In the genomic region with DNA sequence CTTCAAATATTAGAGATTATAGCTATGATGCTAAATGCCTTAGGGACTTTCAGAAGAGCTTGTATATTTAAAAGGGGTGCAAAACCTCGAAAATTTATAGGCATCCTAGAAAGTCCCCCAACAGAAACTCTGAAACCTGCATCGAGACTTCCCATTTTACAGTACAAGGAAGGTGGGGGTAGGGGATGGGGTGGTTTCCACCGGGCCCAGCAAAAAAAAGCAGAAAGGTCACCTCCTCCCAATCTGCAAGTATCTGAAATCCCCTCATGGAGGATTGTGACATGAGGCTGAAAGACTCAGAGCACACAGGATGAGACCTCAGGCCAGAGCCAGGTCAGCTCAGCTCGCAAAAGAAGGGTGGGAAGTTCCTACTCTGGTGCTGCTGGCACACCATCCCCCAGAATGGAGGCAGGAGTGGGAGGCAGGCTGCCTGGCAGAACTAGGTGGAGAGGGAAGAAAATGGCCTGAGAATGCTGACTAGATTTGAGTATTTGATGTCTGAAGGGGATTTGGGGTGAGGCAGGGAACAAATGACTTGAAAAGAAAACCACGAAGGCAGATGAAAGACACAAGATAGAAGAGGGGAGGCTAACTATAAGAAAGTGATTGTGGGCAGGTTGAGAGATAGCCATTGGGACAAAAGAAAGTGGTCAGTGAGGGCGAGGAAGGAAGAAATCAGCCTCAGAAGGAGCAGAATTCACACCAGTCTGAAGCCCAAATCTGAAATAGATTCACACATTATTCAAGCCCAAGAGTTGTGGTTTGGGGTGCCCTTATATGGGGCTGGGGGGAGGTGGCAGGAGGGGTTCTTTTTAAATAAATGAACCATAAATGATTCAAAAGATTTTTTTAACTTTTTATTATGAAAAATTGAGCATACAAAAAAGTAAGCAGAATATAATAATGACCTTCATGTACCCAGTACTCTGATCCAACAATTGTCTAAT, we compare ENCODE assay signal across 9 cellular contexts. TPM values are rescaled to one million over a fixed set of nuclear protein-coding genes. Genes with fewer than 3 reads are reported as not detected.
DNase-seq lines count a peak whose midpoint lies in the region; ATAC-seq, FAIRE-seq and TF ChIP-seq lines count a peak whose summit lies in the region.
"Had no signal": no experiment of that assay in that cellular context is flagged by ENCODE, and none has a peak within 500 bp of the region (broad histone marks: within the 10 kb centered on the region; RNA-seq: fewer than 3 reads in every experiment).

No MANE protein-coding gene starts in this region.

- H3K27ac Mint-ChIP-seq in CD4-positive, alpha-beta T cell = no peak overlapping the region

- in situ Hi-C loops in GM12878 (cut with MboI) = no loop called here

- no peaks in the 10 kb centered on the region for H3K27me3 ChIP-seq in CD4-positive, alpha-beta T cell (ENCODE audit: control insufficient read depth, insufficient read depth, low read length)
- no peaks in the 10 kb centered on the region for H3K27me3 ChIP-seq in GM12878 (replicated peaks in 1 of 2; ENCODE audit: control insufficient read depth in 2 of 2, insufficient read depth in 2 of 2, low read length in 1 of 2)

- peak overlapping the region; percentile 35; the same call in 1 of the 2 replicates for H3K4me3 ChIP-seq in GM12878

- ATAC-seq in CD4-positive, alpha-beta T cell (ENCODE audit: poor library complexity) = peak; percentile 8
- ATAC-seq in GM19395 (IDR thresholded peaks at IDR 0.05; ENCODE audit: unreplicated experiment) = peak; percentile 40
- ATAC-seq in HG03196 (IDR thresholded peaks at IDR 0.05; ENCODE audit: unreplicated experiment) = peak; percentile 39
- peak; percentile 75 for ATAC-seq in GM12878
- no peak for ATAC-seq in HG03521 (IDR thresholded peaks at IDR 0.05; ENCODE audit: unreplicated experiment)
- no peak for ATAC-seq in SK-N-SH treated with all-trans-retinoic acid at 6 μM for 48 hours

- peaks cover 23% of the 10 kb centered on the region for H3K4me1 ChIP-seq in GM12878 (ENCODE audit: control insufficient read depth, insufficient read depth, low read length)

- H3K4me2 ChIP-seq in GM12878 (ENCODE audit: control insufficient read depth, insufficient read depth) = peak overlapping the region; percentile 98

- intact Hi-C loops in CD4-positive, alpha-beta T cell (cut with DNase I, micrococcal nuclease) = loop anchor here in 1 of 2 experiments (1.0 to 2.0 kb wide), 2 partner anchors 23 to 110 kb away; a partner anchor contains a TSS
- intact Hi-C loops in GM12878 (cut with micrococcal nuclease; ENCODE audit: unreplicated experiment) = loop anchor here (1.0 to 5.0 kb wide), 4 partner anchors 23 to 217 kb away; a partner anchor contains a TSS

- peak in 1 of 10 experiments; percentile 1 for DNase-seq in CD4-positive, alpha-beta T cell
- DNase-seq in GM12878 (ENCODE audit: low read depth, low spot score) = peak; percentile 75
- no peak for DNase-seq in SK-N-DZ (ENCODE audit: low spot score)
- DNase-seq in NCI-H510A treated with DMSO at 0.1 percent for 48 hours (lab: John Stamatoyannopoulos, UW) = no peak

- POLR2A ChIA-PET in CD4-positive, alpha-beta T cell (lab: Charles Lee) = interaction anchor here (1.4 to 2.3 kb wide), 3 partner anchors 18 to 27 kb away, joined by 4 to 29 read pairs (median 6); a partner anchor contains a TSS
- POLR2A ChIA-PET in GM12878 (lab: Charles Lee) = interaction anchor here (0.6 to 2.3 kb wide), 10 partner anchors 11 to 134 kb away, joined by 3 to 36 read pairs (median 6); a partner anchor contains a TSS

- no peak for FAIRE-seq in GM12878 (lab: Jason Lieb, UNC)

- SMC1A ChIA-PET in GM12878 (lab: Charles Lee; ENCODE audit: uncharacterized antibody, unreplicated experiment) = interaction anchor here (0.6 to 13.9 kb wide), 22 partner anchors 8 to 514 kb away, joined by 3 to 128 read pairs (median 6); a partner anchor contains a TSS

- peak overlapping the region; percentile 91 for H2AFZ ChIP-seq in GM12878 (ENCODE audit: control insufficient read depth, low read depth, low read length)

- WGBS in GM12878 (ENCODE audit: insufficient coverage, insufficient replicate concordance, low lambda C conversion rate, missing lambda C conversion rate) = 1% methylated on average over 6 of the region's 6 CpGs

- H3K27me3 Mint-ChIP-seq in CD4-positive, alpha-beta T cell = no peaks in the 10 kb centered on the region

- no peak for TF ChIP-seq CTCF in CD4-positive, alpha-beta T cell (IDR thresholded peaks at IDR 0.05)
- no peak for TF ChIP-seq CTCF in GM12878 (IDR thresholded peaks at IDR 0.05 in 2 of 3, conservative IDR thresholded peaks at IDR 0.05 in 1 of 3; ENCODE audit: control insufficient read depth in 2 of 3, extremely low read depth in 1 of 3, insufficient read depth in 1 of 3, low read depth in 3 of 3, low read length in 3 of 3)

- RAD21 ChIA-PET in GM12878 (lab: Charles Lee; ENCODE audit: unreplicated experiment) = interaction anchor here (0.6 to 2.3 kb wide), 19 partner anchors 8 to 377 kb away, joined by 3 to 52 read pairs (median 5); a partner anchor contains a TSS

- peak; percentile 69 for TF ChIP-seq POLR2A in GM12878 (IDR thresholded peaks at IDR 0.05; ENCODE audit: low read depth, low read length)

- H3K36me3 Mint-ChIP-seq in CD4-positive, alpha-beta T cell (ENCODE audit: low read depth) = no peaks in the 10 kb centered on the region

- peaks cover 24% of the 10 kb centered on the region for H3K4me1 Mint-ChIP-seq in CD4-positive, alpha-beta T cell (ENCODE audit: low read depth)

- no peaks in the 10 kb centered on the region for H3K9me3 Mint-ChIP-seq in CD4-positive, alpha-beta T cell

- peak overlapping the region; percentile 86 for H3K9ac ChIP-seq in GM12878 (ENCODE audit: control insufficient read depth, insufficient read depth, low read length)

- no peak overlapping the region for H3K27ac ChIP-seq in CD4-positive, alpha-beta T cell (ENCODE audit: low read depth, low read length)
- peak overlapping the region; percentile 99 for H3K27ac ChIP-seq in GM12878 (ENCODE audit: control insufficient read depth, insufficient read depth)
- H3K27ac ChIP-seq: VCaP had no signal

- no peaks in the 10 kb centered on the region for H3K79me2 ChIP-seq in GM12878 (ENCODE audit: control insufficient read depth, insufficient read depth, low read length)

- H3K36me3 ChIP-seq in GM12878 (ENCODE audit: control insufficient read depth in 2 of 2, insufficient read depth in 2 of 2, low read length in 1 of 2) = no peaks in the 10 kb centered on the region

- TSS peak; percentile 93 for BruUV-seq in GM12878 (replicated peaks; lab: Mats Ljungman, UMichigan)

- H4K20me1 ChIP-seq in GM12878 (ENCODE audit: control insufficient read depth, insufficient read depth) = no peaks in the 10 kb centered on the region

- no peak for TF ChIP-seq RAD21 in GM12878 (IDR thresholded peaks at IDR 0.05; ENCODE audit: insufficient read depth, low read depth, low read length)

- CTCF ChIA-PET in CD4-positive, alpha-beta T cell (lab: Charles Lee) = interaction anchor here (0.9 to 1.3 kb wide), 6 partner anchors 15 to 110 kb away, joined by 3 to 6 read pairs (median 4); no protein-coding TSS in a partner anchor
- CTCF ChIA-PET in GM12878 (lab: Yijun Ruan, JAX) = interaction anchor here (0.6 to 2.7 kb wide), 17 partner anchors 8 to 647 kb away, joined by 3 to 15 read pairs (median 3); a partner anchor contains a TSS

- TF ChIP-seq EP300 in GM12878 (IDR thresholded peaks at IDR 0.05; ENCODE audit: borderline replicate concordance in 1 of 2, control insufficient read depth in 1 of 2, low read depth in 2 of 2, low read length in 2 of 2) = peak; percentile 7 to 60; a peak in 1 of 4 replicates

- no peaks in the 10 kb centered on the region for H3K9me3 ChIP-seq in CD4-positive, alpha-beta T cell (ENCODE audit: control insufficient read depth, low read length)
- no peaks in the 10 kb centered on the region for H3K9me3 ChIP-seq in GM12878 (replicated peaks; ENCODE audit: control insufficient read depth, insufficient read depth, low read length)

- peak overlapping the region; percentile 17 for H3K4me3 Mint-ChIP-seq in CD4-positive, alpha-beta T cell

TF ChIP-seq in SK-N-SH treated with all-trans-retinoic acid at 6 μM for 48 hours, 23 proteins besides CTCF, POLR2A, EP300 and RAD21 (continues in another document):
- TF ChIP-seq CSDC2 (CRISPR knock-in tag; IDR thresholded peaks at IDR 0.05) (no peak), RARB (CRISPR knock-in tag; IDR thresholded peaks at IDR 0.05) (no peak), ZNF70 (CRISPR knock-in tag; IDR thresholded peaks at IDR 0.05) (no peak)
- TF ChIP-seq, protein P1, sequence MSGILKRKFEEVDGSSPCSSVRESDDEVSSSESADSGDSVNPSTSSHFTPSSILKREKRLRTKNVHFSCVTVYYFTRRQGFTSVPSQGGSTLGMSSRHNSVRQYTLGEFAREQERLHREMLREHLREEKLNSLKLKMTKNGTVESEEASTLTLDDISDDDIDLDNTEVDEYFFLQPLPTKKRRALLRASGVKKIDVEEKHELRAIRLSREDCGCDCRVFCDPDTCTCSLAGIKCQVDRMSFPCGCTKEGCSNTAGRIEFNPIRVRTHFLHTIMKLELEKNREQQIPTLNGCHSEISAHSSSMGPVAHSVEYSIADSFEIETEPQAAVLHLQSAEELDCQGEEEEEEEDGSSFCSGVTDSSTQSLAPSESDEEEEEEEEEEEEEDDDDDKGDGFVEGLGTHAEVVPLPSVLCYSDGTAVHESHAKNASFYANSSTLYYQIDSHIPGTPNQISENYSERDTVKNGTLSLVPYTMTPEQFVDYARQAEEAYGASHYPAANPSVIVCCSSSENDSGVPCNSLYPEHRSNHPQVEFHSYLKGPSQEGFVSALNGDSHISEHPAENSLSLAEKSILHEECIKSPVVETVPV (CRISPR knock-in tag; IDR thresholded peaks at IDR 0.05) = no peak

RNA-seq across cellular contexts. Expression of a gene that starts 22.5 kb away (rescaled TPM):
- 10 to 100 TPM; 47.3 to 49.3 TPM for total RNA-seq in CD4-positive, alpha-beta T cell
- 34.3 and 34.9 TPM in 2 replicates for total RNA-seq in GM12878 (2013; cell fraction: nucleolus; rRNA removed)
- total RNA-seq in GM12878 (2014; rRNA removed) (7.0 and 7.4 TPM in 2 replicates), GM12878 (2014; rRNA removed; fragmentation: Illumina TruSeq; extraction: Trizol) (11.0 and 11.2 TPM in 2 replicates), GM12878 (2021) (16.1 and 17.1 TPM in 2 replicates)
- 9.2 TPM for polyA plus RNA-seq in GM12878 (2011; ENCODE audit: low read depth)
- polyA plus RNA-seq in GM12878 (2011; rRNA removed) (11.8 and 16.7 TPM in 2 replicates), GM12878 (2014; fragmentation: Illumina TruSeq; extraction: Trizol) (13.9 and 18.7 TPM in 2 replicates), GM12878 (2014; fragmentation: Nextera tagmentation; extraction: Ambion mirVana) (10 to 100 TPM; 10.5 to 19.4 TPM), GM12878 (2014; rRNA removed) (5.6 and 8.2 TPM in 2 replicates), GM12878 (2016; fragmentation: Nextera tagmentation; extraction: Ambion mirVana) (1 to 10 TPM; 8.1 to 9.5 TPM)
- 4.1 and 4.8 TPM in 2 replicates for polyA plus RNA-seq in GM12878 (2011; cell fraction: cytosol; rRNA removed)
- 16.7 and 21.0 TPM in 2 replicates for polyA plus RNA-seq in GM12878 (2011; cell fraction: nucleus; rRNA removed)
- 9.0 and 9.3 TPM in 2 replicates for polyA plus RNA-seq in GM12878 (2012)
- 24.2 and 29.4 TPM in 2 replicates for polyA minus RNA-seq in GM12878 (2011; rRNA and poly(A)+ RNA removed)
- 11.4 and 12.9 TPM in 2 replicates for polyA minus RNA-seq in GM12878 (2011; cell fraction: cytosol; rRNA and poly(A)+ RNA removed)
- polyA minus RNA-seq in GM12878 (2011; cell fraction: nucleus; rRNA and poly(A)+ RNA removed) = 37.1 and 70.3 TPM in 2 replicates
- polyA plus RNA-seq in SK-N-DZ (2014; cell fraction: cytosol; rRNA removed) = 7.1 and 7.5 TPM in 2 replicates
- polyA plus RNA-seq in SK-N-DZ (2014; cell fraction: nucleus; rRNA removed) = 10.1 and 10.7 TPM in 2 replicates

Comparison
In these comparisons a context has a peak if more than half of its experiments do, and no peak if none do; other contexts are left out.
1. ATAC-seq: peak in CD4-positive, alpha-beta T cell (single experiment), GM19395 (single experiment), HG03196 (single experiment) and GM12878 (single experiment); none in HG03521 (single experiment) and SK-N-SH treated with all-trans-retinoic acid at 6 μM for 48 hours (single experiment).